In the genomic region with DNA sequence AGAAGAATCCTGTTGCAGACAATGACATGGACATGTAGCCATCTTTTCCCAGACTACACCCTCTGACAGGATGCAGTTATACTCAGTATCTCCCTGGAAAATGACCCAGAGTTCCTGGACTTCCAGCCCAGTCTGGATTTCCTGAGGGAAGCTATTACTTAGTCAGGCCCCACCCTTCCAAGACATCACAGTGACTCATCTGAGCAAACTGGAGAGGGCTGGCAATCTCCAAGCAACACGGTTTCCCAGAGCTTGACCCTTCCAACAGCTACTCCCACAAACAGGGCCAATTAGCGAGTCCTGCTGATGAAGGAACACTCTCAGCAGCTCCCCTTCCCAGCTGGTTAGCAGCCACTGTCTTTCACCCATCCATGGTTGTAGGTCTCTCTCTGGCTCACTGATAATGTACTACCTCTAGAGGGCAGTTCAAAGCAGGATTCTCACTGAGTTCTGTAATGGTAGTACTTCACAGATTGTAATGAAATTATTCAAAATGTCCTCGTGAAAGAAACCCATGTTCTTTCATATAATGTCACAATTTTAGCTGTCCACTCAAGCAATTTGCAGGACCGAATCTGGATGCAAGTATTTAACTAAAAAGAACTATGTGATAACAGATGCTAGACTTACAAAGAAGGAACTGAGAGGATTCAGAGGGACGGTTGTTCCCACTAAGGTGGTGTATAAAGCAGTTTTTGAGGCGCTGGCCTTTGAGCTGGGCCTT, we compare ENCODE assay signal across 8 cellular contexts.
DNase-seq lines count a peak whose midpoint lies in the region; ATAC-seq and TF ChIP-seq lines count a peak whose summit lies in the region.

No MANE protein-coding gene starts in this region.

- H3K4me1 ChIP-seq in SJSA1 (replicated peaks), result peaks cover 19% of the 10 kb centered on the region

- H3K4me3 ChIP-seq in SJSA1, result no peak overlapping the region

- no peaks in the 10 kb centered on the region for H3K9me3 ChIP-seq in SJSA1 (replicated peaks)

- H3K36me3 ChIP-seq in SJSA1, result no peaks in the 10 kb centered on the region

- ATAC-seq in GM18502 (IDR thresholded peaks at IDR 0.05; ENCODE audit: poor library complexity, unreplicated experiment) (peak; percentile 72), HG03575 (IDR thresholded peaks at IDR 0.05; ENCODE audit: extremely low read depth, insufficient number of reproducible peaks, low FRiP score, unreplicated experiment) (peak; percentile 57), GM21737 (IDR thresholded peaks at IDR 0.05; ENCODE audit: unreplicated experiment) (no peak)

- peak; percentile 61 for DNase-seq in COLO829 (ENCODE audit: low spot score)
- DNase-seq in SJSA1 (ENCODE audit: low read depth in 1 of 2, low spot score in 2 of 2), result peak; percentile 73 to 79
- DNase-seq in erythroblast (lab: John Stamatoyannopoulos, UW), result peak; percentile 12 to 24
- peak; percentile 65 for DNase-seq in mucosa of gallbladder (ENCODE audit: low spot score)
- no peak for DNase-seq in NCI-H2171 treated with DMSO at 0.1 percent for 48 hours (lab: John Stamatoyannopoulos, UW)

- peak overlapping the region; percentile 44 for H3K27ac ChIP-seq in SJSA1

- H3K27me3 ChIP-seq in SJSA1 (replicated peaks), result no peaks in the 10 kb centered on the region

- no peak for TF ChIP-seq POLR2A in erythroblast (IDR thresholded peaks at IDR 0.05; ENCODE audit: low read length)
